In the genomic region with DNA sequence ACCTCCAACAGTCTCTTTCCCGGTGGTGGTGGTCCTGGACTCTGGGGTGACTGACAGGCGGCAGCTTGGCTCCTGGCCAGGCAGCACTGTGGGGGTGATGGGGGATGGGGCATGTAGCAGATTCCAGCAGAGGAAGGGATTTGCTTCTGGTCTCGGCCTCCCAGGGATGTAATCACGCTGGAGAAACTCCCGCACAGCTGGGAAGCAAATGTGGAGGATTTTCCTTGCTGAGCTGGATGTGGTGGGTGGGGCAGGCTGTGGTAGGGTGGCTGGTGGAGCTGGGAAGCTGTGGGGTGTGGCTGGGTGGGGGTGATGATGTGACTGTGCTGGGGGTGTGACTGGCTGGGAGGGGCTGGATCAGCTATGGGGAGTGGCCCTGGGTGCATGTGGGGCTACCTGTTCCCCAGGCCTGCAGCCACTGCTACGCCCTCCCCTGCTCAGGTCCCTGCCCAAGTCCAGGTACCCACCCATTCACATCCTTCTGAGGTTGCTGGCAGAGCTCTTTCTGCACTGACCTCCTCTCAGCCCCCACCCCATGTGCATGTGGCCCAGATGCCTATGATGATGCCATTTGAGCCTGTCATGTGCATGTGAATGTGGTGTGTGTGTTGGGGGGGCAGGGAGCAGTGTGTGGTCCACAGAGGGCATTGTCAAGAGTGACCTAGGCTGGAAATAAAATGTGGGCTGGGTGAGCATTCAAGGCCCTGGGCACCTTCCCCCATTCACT, we compare ENCODE assay signal across 9 cellular contexts. TPM values are rescaled to one million over a fixed set of nuclear protein-coding genes. Genes with fewer than 3 reads are reported as not detected.
DNase-seq lines count a peak whose midpoint lies in the region; ATAC-seq and TF ChIP-seq lines count a peak whose summit lies in the region.
"Had no signal": no experiment of that assay in that cellular context is flagged by ENCODE, and none has a peak within 500 bp of the region (broad histone marks: within the 10 kb centered on the region; RNA-seq: fewer than 3 reads in every experiment).

No MANE protein-coding gene starts in this region.

- peaks cover 100% of the 10 kb centered on the region for H4K20me1 ChIP-seq in smooth muscle cell (ENCODE audit: low read depth)

- peak overlapping the region; percentile 76 to 80 (median 78) for H3K27ac ChIP-seq in body of pancreas
- peak overlapping the region; percentile 85 for H3K27ac ChIP-seq in smooth muscle cell (ENCODE audit: low read depth)

- DNase-seq in HFF-Myc (ENCODE audit: extremely low read depth, low read depth), result peak; percentile 90
- DNase-seq in body of pancreas, result peak in 1 of 4 donors; percentile 36
- DNase-seq in iPS-NIHi11 (ENCODE audit: low spot score), result peak; percentile 57
- DNase-seq in smooth muscle cell (lab: John Stamatoyannopoulos, UW; ENCODE audit: unreplicated experiment), result no peak
- DNase-seq in hippocampal formation (lab: John Stamatoyannopoulos, UW), result no peak
- no peak for DNase-seq in HuH-7 (ENCODE audit: low spot score)
- DNase-seq: T-helper 9 cell had no signal

- ATAC-seq in body of pancreas (no peak), GM21825 (IDR thresholded peaks at IDR 0.05; ENCODE audit: unreplicated experiment) (no peak), GM21786 (IDR thresholded peaks at IDR 0.05; ENCODE audit: unreplicated experiment) (no peak)

- H3K4me2 ChIP-seq in smooth muscle cell, result peak overlapping the region; percentile 79

- intact Hi-C loops in body of pancreas (cut with DNase I), result no loop called here

- H3K9ac ChIP-seq in smooth muscle cell (ENCODE audit: low read depth), result no peak overlapping the region

- H3K9me3 ChIP-seq in body of pancreas (no peaks in the 10 kb centered on the region), smooth muscle cell (replicated peaks; ENCODE audit: low read depth) (no peaks in the 10 kb centered on the region)

- peaks cover 43% of the 10 kb centered on the region for H3F3A ChIP-seq in smooth muscle cell (ENCODE audit: low read depth)

- H3K27me3 ChIP-seq in body of pancreas (no peaks in the 10 kb centered on the region), smooth muscle cell (ENCODE audit: low read depth) (no peaks in the 10 kb centered on the region)

- H3K4me3 ChIP-seq in HFF-Myc (replicated peaks; ENCODE audit: low read depth, low read length) (no peak overlapping the region), body of pancreas (no peak overlapping the region), smooth muscle cell (no peak overlapping the region)

- peaks cover 99% of the 10 kb centered on the region for H3K79me2 ChIP-seq in smooth muscle cell (ENCODE audit: low read depth)

- H3K4me1 ChIP-seq in body of pancreas, result peaks cover 100% of the 10 kb centered on the region
- H3K4me1 ChIP-seq in smooth muscle cell (ENCODE audit: low read depth), result peaks cover 52% of the 10 kb centered on the region

- no peaks in the 10 kb centered on the region for H3K36me3 ChIP-seq in body of pancreas (replicated peaks in 1 of 2; ENCODE audit: insufficient read depth in 1 of 2, low read depth in 2 of 2)
- no peaks in the 10 kb centered on the region for H3K36me3 ChIP-seq in smooth muscle cell (ENCODE audit: low read depth)

- no peak for TF ChIP-seq POLR2A in body of pancreas (IDR thresholded peaks at IDR 0.05)

- no peak for TF ChIP-seq CTCF in HFF-Myc (IDR thresholded peaks at IDR 0.05; ENCODE audit: low read depth, low read length, missing control alignments)
- no peak for TF ChIP-seq CTCF in body of pancreas (IDR thresholded peaks at IDR 0.05)
- no peak for TF ChIP-seq CTCF in smooth muscle cell (IDR thresholded peaks at IDR 0.05; ENCODE audit: borderline replicate concordance, insufficient read depth, poor library complexity, severe bottlenecking)

- H2AFZ ChIP-seq in smooth muscle cell (ENCODE audit: low read depth), result no peak overlapping the region

- WGBS in body of pancreas, 2 donors, result 3 to 21% methylated on average over 5 to 6 of the region's 6 CpGs
- 20% methylated on average over 5 of the region's 6 CpGs for WGBS in smooth muscle cell (ENCODE audit: low lambda C conversion rate)

RNA-seq across cellular contexts. Expression of a gene that starts 3.9 kb away (rescaled TPM):
- total RNA-seq in body of pancreas, result 10 to 100 TPM; 37.6 to 56.0 TPM
- 53.0 and 64.6 TPM in 2 replicates for total RNA-seq in smooth muscle cell
- 32.4 and 42.1 TPM in 2 replicates for polyA plus RNA-seq in smooth muscle cell

Comparison
In these comparisons a context has a peak if more than half of its experiments do, and no peak if none do; other contexts are left out.
1. DNase-seq: peak in HFF-Myc (single experiment) and iPS-NIHi11 (single experiment); none in smooth muscle cell (single experiment), hippocampal formation (0 of 2) and HuH-7 (single experiment).